ENCODE assay signal across 9 cellular contexts in genomic region chr11:44133335-44133946, GRCh38. TPM values are rescaled to one million over a fixed set of nuclear protein-coding genes. Genes with fewer than 3 reads are reported as not detected.
DNase-seq lines count a peak whose midpoint lies in the region; TF ChIP-seq lines count a peak whose summit lies in the region.
"Had no signal": no experiment of that assay in that cellular context is flagged by ENCODE, and none has a peak within 500 bp of the region (broad histone marks: within the 10 kb centered on the region; RNA-seq: fewer than 3 reads in every experiment).

No MANE protein-coding gene starts in this region.

- no peak overlapping the region for H3K4me3 Mint-ChIP-seq in progenitor cell of endocrine pancreas (ENCODE audit: low read depth)
- no peak overlapping the region for H3K4me3 Mint-ChIP-seq in activated CD4-positive, alpha-beta T cell treated with anti-CD3 and anti-CD28 coated beads, Interleukin-2, amount 10 ng/mL, durations not matched to agents 24 days and 14 days
- H3K4me3 Mint-ChIP-seq: dendritic cell treated with granulocyte-macrophage colony-stimulating factor and Interleukin-4, amounts not matched to agents 40 ng/mL and 50 ng/mL, for 4 days had no signal

- peak; percentile 81 for TF ChIP-seq CTCF in 22Rv1 (IDR thresholded peaks at IDR 0.05)
- peak; percentile 61 for TF ChIP-seq CTCF in GM12873 (IDR thresholded peaks at IDR 0.05; ENCODE audit: insufficient read depth, low read depth, low read length, missing control alignments)
- peak; percentile 15 to 46 (median 25) for TF ChIP-seq CTCF in esophagus muscularis mucosa (IDR thresholded peaks at IDR 0.05)
- TF ChIP-seq CTCF in progenitor cell of endocrine pancreas (IDR thresholded peaks at IDR 0.05; ENCODE audit: unreplicated experiment), result peak; percentile 73

- TF ChIP-seq EP300 in esophagus muscularis mucosa (IDR thresholded peaks at IDR 0.05), result no peak

- H3K27ac Mint-ChIP-seq in progenitor cell of endocrine pancreas, result no peak overlapping the region
- H3K27ac Mint-ChIP-seq in activated CD4-positive, alpha-beta T cell treated with anti-CD3 and anti-CD28 coated beads, Interleukin-2, amount 10 ng/mL, durations not matched to agents 24 days and 14 days, result no peak overlapping the region
- H3K27ac Mint-ChIP-seq: dendritic cell treated with granulocyte-macrophage colony-stimulating factor and Interleukin-4, amounts not matched to agents 40 ng/mL and 50 ng/mL, for 4 days had no signal

- no peaks in the 10 kb centered on the region for H3K27me3 Mint-ChIP-seq in progenitor cell of endocrine pancreas
- no peaks in the 10 kb centered on the region for H3K27me3 Mint-ChIP-seq in activated CD4-positive, alpha-beta T cell treated with anti-CD3 and anti-CD28 coated beads, Interleukin-2, amount 10 ng/mL, durations not matched to agents 24 days and 14 days
- H3K27me3 Mint-ChIP-seq: dendritic cell treated with granulocyte-macrophage colony-stimulating factor and Interleukin-4, amounts not matched to agents 40 ng/mL and 50 ng/mL, for 4 days had no signal

- no peaks in the 10 kb centered on the region for H3K9me3 Mint-ChIP-seq in progenitor cell of endocrine pancreas (ENCODE audit: low read depth)
- H3K9me3 Mint-ChIP-seq in activated CD4-positive, alpha-beta T cell treated with anti-CD3 and anti-CD28 coated beads, Interleukin-2, amount 10 ng/mL, durations not matched to agents 24 days and 14 days, result no peaks in the 10 kb centered on the region
- H3K9me3 Mint-ChIP-seq: dendritic cell treated with granulocyte-macrophage colony-stimulating factor and Interleukin-4, amounts not matched to agents 40 ng/mL and 50 ng/mL, for 4 days had no signal

- peaks cover 11% of the 10 kb centered on the region for H3K36me3 Mint-ChIP-seq in progenitor cell of endocrine pancreas (ENCODE audit: insufficient read depth)
- H3K36me3 Mint-ChIP-seq in activated CD4-positive, alpha-beta T cell treated with anti-CD3 and anti-CD28 coated beads, Interleukin-2, amount 10 ng/mL, durations not matched to agents 24 days and 14 days (ENCODE audit: low read depth), result peaks cover 19% of the 10 kb centered on the region

- no peaks in the 10 kb centered on the region for H3K27me3 ChIP-seq in esophagus muscularis mucosa

- WGBS in esophagus muscularis mucosa, result 84% methylated on average over 1 of the region's 1 CpG

- peak overlapping the region; percentile 49 for H3K27ac ChIP-seq in 22Rv1
- H3K27ac ChIP-seq in esophagus muscularis mucosa (replicated peaks in 1 of 4), result no peak overlapping the region

- peaks cover 34 to 70% (median 48%) of the 10 kb centered on the region in 4 donors for H3K36me3 ChIP-seq in esophagus muscularis mucosa

- DNase-seq in OCI-M1 (lab: John Stamatoyannopoulos, UW) (peak; percentile 44), esophagus muscularis mucosa (ENCODE audit: extremely low spot score) (no peak), progenitor cell of endocrine pancreas (ENCODE audit: low spot score, unreplicated experiment) (no peak)
- DNase-seq in NK-92 treated with Interleukin-12 subunit alpha and Interleukin-12 subunit beta, amount 100 ng/mL, for 24 hours (lab: John Stamatoyannopoulos, UW), result no peak
- DNase-seq in effector CD8-positive, alpha-beta T cell (lab: John Stamatoyannopoulos, UW), result no peak
- no peak for DNase-seq in activated CD4-positive, alpha-beta T cell treated with anti-CD3 and anti-CD28 coated beads, Interleukin-2, amount 10 ng/mL, durations not matched to agents 24 days and 14 days

- no peak for TF ChIP-seq POLR2A in esophagus muscularis mucosa (IDR thresholded peaks at IDR 0.05; ENCODE audit: low read depth)

- H3K4me1 ChIP-seq in esophagus muscularis mucosa, result no peaks in the 10 kb centered on the region

- no peak overlapping the region for H3K4me3 ChIP-seq in esophagus muscularis mucosa

- intact Hi-C loops in esophagus muscularis mucosa (cut with DNase I), result no loop called here
- intact Hi-C loops in activated CD4-positive, alpha-beta T cell treated with anti-CD3 and anti-CD28 coated beads, Interleukin-2, amount 10 ng/mL, durations not matched to agents 24 days and 14 days (cut with micrococcal nuclease), result no loop called here

- H3K4me1 Mint-ChIP-seq in progenitor cell of endocrine pancreas (ENCODE audit: low read depth), result peaks cover 17% of the 10 kb centered on the region
- no peaks in the 10 kb centered on the region for H3K4me1 Mint-ChIP-seq in activated CD4-positive, alpha-beta T cell treated with anti-CD3 and anti-CD28 coated beads, Interleukin-2, amount 10 ng/mL, durations not matched to agents 24 days and 14 days

- H3K9me3 ChIP-seq in esophagus muscularis mucosa, result no peaks in the 10 kb centered on the region

RNA-seq across cellular contexts. Expression of gene EXT2, which starts 38.0 kb away (rescaled TPM):
- total RNA-seq in esophagus muscularis mucosa (10 to 100 TPM; 47.8 to 80.4 (median 68.0) TPM), progenitor cell of endocrine pancreas (73.9 and 76.3 TPM in 2 replicates)
- 31.0 and 35.1 TPM in 2 replicates for total RNA-seq in activated CD4-positive, alpha-beta T cell treated with anti-CD3 and anti-CD28 coated beads, Interleukin-2, amount 10 ng/mL, durations not matched to agents 24 days and 14 days

Comparison
In these comparisons a context has a peak if more than half of its experiments do, and no peak if none do; other contexts are left out.
1. CTCF ChIP-seq: peak in every context shown above with its lines; median percentile 81 in 22Rv1; 73 in progenitor cell of endocrine pancreas; 61 in GM12873; 25 in esophagus muscularis mucosa.